ENCODE assay signal across 23 cellular contexts in genomic region chr18:49473721-49474120, GRCh38.
"Had no signal": no experiment of that assay in that cellular context is flagged by ENCODE, and none has a peak within 500 bp of the region (broad histone marks: within the 10 kb centered on the region; RNA-seq: fewer than 3 reads in every experiment).

No MANE protein-coding gene starts in this region.

- H3K27me3 ChIP-seq: brain microvascular endothelial cell, MG63 had no signal

- DNase-seq: activated CD4-positive, alpha-beta T cell treated with anti-CD3 and anti-CD28 coated beads for 36 hours; activated CD4-positive, alpha-beta T cell treated with anti-CD3 and anti-CD28 coated beads, Interleukin-2, amount 50 U/mL, for 1 hour; activated CD8-positive, alpha-beta memory T cell treated with anti-CD3 and anti-CD28 coated beads, Interleukin-2, amount 50 U/mL, for 4 hours; activated CD8-positive, alpha-beta T cell treated with anti-CD3 and anti-CD28 coated beads for 36 hours; activated gamma-delta T cell treated with Interleukin-2 at 50 U/mL for 16 hours; activated naive CD4-positive, alpha-beta T cell treated with anti-CD3 and anti-CD28 coated beads, Interleukin-2, amount 10 ng/mL, durations not matched to agents 7 days and 5 days; activated T-cell treated with anti-CD3 and anti-CD28 coated beads, Interleukin-2, amount 50 U/mL, for 72 hours; brain microvascular endothelial cell; cerebellar nuclear complex; MG63; NCI-H1105; NCI-H1436; NCI-H1694 treated with DMSO at 0.1 percent for 48 hours; NCI-H2029 treated with DMSO at 0.1 percent for 48 hours; NCI-H446; NCI-H524; NCI-H748 treated with DMSO at 0.1 percent for 48 hours; PC-3; SHP77 treated with DMSO at 0.1 percent for 48 hours; T-helper 1 cell had no signal

- H3K4me3 Mint-ChIP-seq: activated CD4-positive, alpha-beta T cell treated with anti-CD3 and anti-CD28 coated beads for 36 hours; activated CD8-positive, alpha-beta T cell treated with anti-CD3 and anti-CD28 coated beads for 36 hours; activated naive CD4-positive, alpha-beta T cell treated with anti-CD3 and anti-CD28 coated beads, Interleukin-2, amount 10 ng/mL, durations not matched to agents 7 days and 5 days; activated T-cell treated with anti-CD3 and anti-CD28 coated beads, Interleukin-2, amount 50 U/mL, for 72 hours had no signal

- H3K27ac ChIP-seq: brain microvascular endothelial cell, KMS-11, VCaP had no signal

- H3K4me3 ChIP-seq: MG63 had no signal

- H3K27me3 Mint-ChIP-seq: activated CD8-positive, alpha-beta T cell treated with anti-CD3 and anti-CD28 coated beads for 36 hours had no signal

- H3K9me3 Mint-ChIP-seq: activated CD8-positive, alpha-beta T cell treated with anti-CD3 and anti-CD28 coated beads for 36 hours; activated naive CD4-positive, alpha-beta T cell treated with anti-CD3 and anti-CD28 coated beads, Interleukin-2, amount 10 ng/mL, durations not matched to agents 7 days and 5 days; activated T-cell treated with anti-CD3 and anti-CD28 coated beads, Interleukin-2, amount 50 U/mL, for 72 hours had no signal

- H3K27ac Mint-ChIP-seq: activated CD4-positive, alpha-beta T cell treated with anti-CD3 and anti-CD28 coated beads for 36 hours; activated CD8-positive, alpha-beta T cell treated with anti-CD3 and anti-CD28 coated beads for 36 hours; activated naive CD4-positive, alpha-beta T cell treated with anti-CD3 and anti-CD28 coated beads, Interleukin-2, amount 10 ng/mL, durations not matched to agents 7 days and 5 days; activated T-cell treated with anti-CD3 and anti-CD28 coated beads, Interleukin-2, amount 50 U/mL, for 72 hours; activated T-helper 2 cell treated with anti-CD3 and anti-CD28 coated beads, Interferon-gamma antibody, Interleukin-2, Interleukin-4, amounts not matched to agents 10 μg/mL and 5 μg/mL and 100 μg/mL, durations not matched to agents 14 hours and 24 hours and 36 hours had no signal
